13 cellular contexts compared by ENCODE assay signal in the genomic region with DNA sequence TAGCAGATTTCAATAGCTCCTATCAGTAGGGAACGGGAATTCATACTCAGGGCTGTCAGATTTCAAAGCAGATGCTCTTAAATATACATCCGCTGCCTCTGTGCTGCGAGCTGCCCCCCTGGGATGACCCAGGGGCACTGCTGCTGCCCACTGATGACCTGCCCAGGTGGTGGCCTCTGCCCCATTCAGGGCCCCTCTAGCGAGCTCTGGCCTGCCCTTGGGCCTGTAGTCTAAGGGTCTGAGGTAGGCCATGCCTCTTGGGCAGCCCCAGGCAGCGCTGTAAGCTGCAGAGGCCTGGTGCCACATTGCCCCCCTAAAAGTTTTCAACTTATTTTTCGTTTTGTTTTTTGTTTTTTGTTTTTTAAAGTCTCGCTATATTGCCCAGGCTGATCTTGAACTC.
"Had no signal": no experiment of that assay in that cellular context is flagged by ENCODE, and none has a peak within 500 bp of the region (broad histone marks: within the 10 kb centered on the region; RNA-seq: fewer than 3 reads in every experiment).

No MANE protein-coding gene starts in this region.

- H3K9me3 Mint-ChIP-seq: activated CD4-positive, alpha-beta T cell treated with anti-CD3 and anti-CD28 coated beads, Interleukin-2, amount 10 ng/mL, durations not matched to agents 24 days and 14 days; activated CD8-positive, alpha-beta T cell treated with anti-CD3 and anti-CD28 coated beads for 36 hours; activated naive CD8-positive, alpha-beta T cell treated with anti-CD3 and anti-CD28 coated beads, Interleukin-2, amount 10 ng/mL, durations not matched to agents 7 days and 5 days; activated T-helper 17 cell treated with anti-CD3 and anti-CD28 coated beads, Interleukin-2, amount 50 U/mL, for 72 hours; neural progenitor cell; stimulated activated effector memory CD8-positive, alpha-beta T cell treated with anti-CD3 and anti-CD28 coated beads, Interleukin-12 subunit alpha, Interleukin-12 subunit beta, amount 100 ng/mL, for 72 hours had no signal

- H3K4me2 ChIP-seq: neural progenitor cell, smooth muscle cell had no signal

- H3K27ac Mint-ChIP-seq: activated CD8-positive, alpha-beta T cell treated with anti-CD3 and anti-CD28 coated beads for 36 hours; activated naive CD8-positive, alpha-beta T cell treated with anti-CD3 and anti-CD28 coated beads, Interleukin-2, amount 10 ng/mL, durations not matched to agents 7 days and 5 days; activated T-helper 17 cell treated with anti-CD3 and anti-CD28 coated beads, Interleukin-2, amount 50 U/mL, for 72 hours; stimulated activated effector memory CD8-positive, alpha-beta T cell treated with anti-CD3 and anti-CD28 coated beads, Interleukin-12 subunit alpha, Interleukin-12 subunit beta, amount 100 ng/mL, for 72 hours had no signal

- H3K27me3 Mint-ChIP-seq: activated CD4-positive, alpha-beta T cell treated with anti-CD3 and anti-CD28 coated beads, Interleukin-2, amount 10 ng/mL, durations not matched to agents 24 days and 14 days; activated CD8-positive, alpha-beta T cell treated with anti-CD3 and anti-CD28 coated beads for 36 hours; activated naive CD8-positive, alpha-beta T cell treated with anti-CD3 and anti-CD28 coated beads, Interleukin-2, amount 10 ng/mL, durations not matched to agents 7 days and 5 days; activated T-helper 17 cell treated with anti-CD3 and anti-CD28 coated beads, Interleukin-2, amount 50 U/mL, for 72 hours had no signal

- H3K4me1 ChIP-seq: testis had no signal

- H3K27me3 ChIP-seq: body of pancreas, neural progenitor cell, pancreas, testis had no signal

- H3K4me1 Mint-ChIP-seq: activated CD4-positive, alpha-beta T cell treated with anti-CD3 and anti-CD28 coated beads, Interleukin-2, amount 10 ng/mL, durations not matched to agents 24 days and 14 days; activated naive CD8-positive, alpha-beta T cell treated with anti-CD3 and anti-CD28 coated beads, Interleukin-2, amount 10 ng/mL, durations not matched to agents 7 days and 5 days; activated T-helper 17 cell treated with anti-CD3 and anti-CD28 coated beads, Interleukin-2, amount 50 U/mL, for 72 hours; stimulated activated effector memory CD8-positive, alpha-beta T cell treated with anti-CD3 and anti-CD28 coated beads, Interleukin-12 subunit alpha, Interleukin-12 subunit beta, amount 100 ng/mL, for 72 hours had no signal

- H3K9me3 ChIP-seq: body of pancreas, pancreas, testis had no signal

- H3K4me3 ChIP-seq: body of pancreas, coronary artery, neural progenitor cell, pancreas, smooth muscle cell, testis had no signal

- FAIRE-seq: endometrium, frontal cortex, pancreas had no signal

- H3K27ac ChIP-seq: body of pancreas, coronary artery, neural progenitor cell, pancreas, testis had no signal

- H3K36me3 ChIP-seq: neural progenitor cell had no signal

- H3K9ac ChIP-seq: neural progenitor cell had no signal

- H3K4me3 Mint-ChIP-seq: activated CD4-positive, alpha-beta T cell treated with anti-CD3 and anti-CD28 coated beads, Interleukin-2, amount 10 ng/mL, durations not matched to agents 24 days and 14 days; activated CD8-positive, alpha-beta T cell treated with anti-CD3 and anti-CD28 coated beads for 36 hours; activated naive CD8-positive, alpha-beta T cell treated with anti-CD3 and anti-CD28 coated beads, Interleukin-2, amount 10 ng/mL, durations not matched to agents 7 days and 5 days; activated T-helper 17 cell treated with anti-CD3 and anti-CD28 coated beads, Interleukin-2, amount 50 U/mL, for 72 hours; neural progenitor cell; stimulated activated effector memory CD8-positive, alpha-beta T cell treated with anti-CD3 and anti-CD28 coated beads, Interleukin-12 subunit alpha, Interleukin-12 subunit beta, amount 100 ng/mL, for 72 hours had no signal
